ENCODE assay signal across 1 cellular context in the genomic region with DNA sequence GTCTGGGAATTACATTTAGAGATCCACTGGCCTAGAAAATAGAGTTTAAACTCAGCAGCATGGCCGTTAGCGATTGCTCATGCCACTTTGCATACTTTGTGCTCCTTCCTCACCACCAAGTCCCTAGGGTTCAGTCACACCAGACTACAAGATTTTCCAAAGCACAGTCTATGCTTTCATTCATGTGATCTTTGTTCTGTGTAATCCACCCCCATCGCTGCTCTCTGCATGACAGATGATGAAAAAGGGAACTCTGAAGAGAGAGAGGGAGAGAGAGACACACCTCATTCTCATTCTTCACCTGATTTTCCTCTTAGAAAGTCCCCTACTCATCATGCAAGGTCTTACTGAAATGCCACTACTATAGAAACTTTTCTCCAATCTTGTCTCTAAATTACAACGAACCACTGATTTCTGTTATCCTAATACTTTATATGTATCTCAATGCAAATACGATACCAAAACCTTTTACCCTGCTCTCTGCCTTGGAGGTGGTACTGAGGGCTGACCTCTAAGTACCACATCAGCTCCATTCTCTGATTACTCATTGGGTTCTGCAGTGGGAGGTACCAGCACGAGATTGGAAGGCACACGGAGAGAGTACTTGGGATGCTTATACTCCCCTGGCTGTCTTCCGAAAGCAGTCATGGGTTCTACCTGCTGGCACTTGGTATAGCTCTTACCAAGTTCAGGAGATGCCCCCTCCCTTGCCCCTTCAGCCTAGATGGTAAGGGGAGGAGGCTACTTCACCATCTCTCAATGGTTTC.
TF ChIP-seq lines count a peak whose summit lies in the region.

No MANE protein-coding gene starts in this region.

TF ChIP-seq in GM12878, 131 proteins besides CTCF, POLR2A, EP300 and RAD21 (continues in another document):
- TF ChIP-seq SUPT20H (IDR thresholded peaks at IDR 0.05; ENCODE audit: borderline replicate concordance, control insufficient read depth, low read depth, low read length) (no peak), POLR2AphosphoS2 (IDR thresholded peaks at IDR 0.05; ENCODE audit: low read depth, low read length) (peak; percentile 58; the same call in 1 of the 2 replicates), ZNF274 (IDR thresholded peaks at IDR 0.05; ENCODE audit: insufficient read depth, insufficient read length) (no peak), RFX5 (IDR thresholded peaks at IDR 0.05; ENCODE audit: low read depth, low read length) (no peak), SREBF1 (IDR thresholded peaks at IDR 0.05; ENCODE audit: low read length) (no peak; the same call in 1 of the 2 replicates), CHD1 (IDR thresholded peaks at IDR 0.05; ENCODE audit: low read depth, low read length) (0 out of 2 replicates have a peak, but pooled peaks have one; percentile 82), FOXK2 (IDR thresholded peaks at IDR 0.05) (no peak), PML (IDR thresholded peaks at IDR 0.05; ENCODE audit: low read length) (peak; percentile 57; the same call in 1 of the 2 replicates), BACH1 (IDR thresholded peaks at IDR 0.05; ENCODE audit: borderline replicate concordance) (peak; percentile 75; the same call in 1 of the 2 replicates), BRCA1 (IDR thresholded peaks at IDR 0.05; ENCODE audit: low read depth, low read length) (no peak), ZZZ3 (IDR thresholded peaks at IDR 0.05; ENCODE audit: control insufficient read depth, insufficient read length, low read depth) (peak; percentile 52), ATF7 (IDR thresholded peaks at IDR 0.05; ENCODE audit: low read depth) (peak; percentile 95), BHLHE40 (IDR thresholded peaks at IDR 0.05; ENCODE audit: borderline replicate concordance in 1 of 2, low read depth in 2 of 2, low read length in 1 of 2) (peak; percentile 93 to 96), SRF (IDR thresholded peaks at IDR 0.05; ENCODE audit: low read depth in 2 of 2, low read length in 2 of 2) (no peak), MTA2 (IDR thresholded peaks at IDR 0.05; ENCODE audit: low read depth) (peak; percentile 94), HDAC6 (IDR thresholded peaks at IDR 0.05; ENCODE audit: unreplicated experiment) (no peak), CHD2 (IDR thresholded peaks at IDR 0.05; ENCODE audit: borderline replicate concordance, low read depth, low read length) (peak; percentile 94), YY1 (IDR thresholded peaks at IDR 0.05; ENCODE audit: low read depth, low read length) (peak; percentile 74), NR2C1 (IDR thresholded peaks at IDR 0.05) (no peak; the same call in 1 of the 2 replicates), ZNF24 (IDR thresholded peaks at IDR 0.05) (peak; percentile 83), TCF3 (IDR thresholded peaks at IDR 0.05; ENCODE audit: borderline replicate concordance, insufficient read depth, low read depth, low read length) (peak; percentile 83), MYB (IDR thresholded peaks at IDR 0.05; ENCODE audit: borderline replicate concordance, low read depth, low read length) (peak; percentile 88; the same call in 1 of the 2 replicates), DPF2 (IDR thresholded peaks at IDR 0.05) (peak; percentile 96), IKZF2 (IDR thresholded peaks at IDR 0.05) (peak; percentile 99), NBN (IDR thresholded peaks at IDR 0.05) (peak; percentile 97), WRNIP1 (IDR thresholded peaks at IDR 0.05; ENCODE audit: borderline replicate concordance, low read depth, low read length) (no peak), ESRRA (IDR thresholded peaks at IDR 0.05; ENCODE audit: low read length) (0 out of 2 replicates have a peak, but pooled peaks have one; percentile 29), JUND (IDR thresholded peaks at IDR 0.05; ENCODE audit: low read depth, low read length) (0 out of 2 replicates have a peak, but pooled peaks have one; percentile 33), SP1 (IDR thresholded peaks at IDR 0.05; ENCODE audit: low read depth, low read length) (peak; percentile 67), SMAD5 (IDR thresholded peaks at IDR 0.05; ENCODE audit: low read depth) (no peak; the same call in 1 of the 2 replicates), YBX1 (IDR thresholded peaks at IDR 0.05) (no peak)
- TF ChIP-seq, protein P1, sequence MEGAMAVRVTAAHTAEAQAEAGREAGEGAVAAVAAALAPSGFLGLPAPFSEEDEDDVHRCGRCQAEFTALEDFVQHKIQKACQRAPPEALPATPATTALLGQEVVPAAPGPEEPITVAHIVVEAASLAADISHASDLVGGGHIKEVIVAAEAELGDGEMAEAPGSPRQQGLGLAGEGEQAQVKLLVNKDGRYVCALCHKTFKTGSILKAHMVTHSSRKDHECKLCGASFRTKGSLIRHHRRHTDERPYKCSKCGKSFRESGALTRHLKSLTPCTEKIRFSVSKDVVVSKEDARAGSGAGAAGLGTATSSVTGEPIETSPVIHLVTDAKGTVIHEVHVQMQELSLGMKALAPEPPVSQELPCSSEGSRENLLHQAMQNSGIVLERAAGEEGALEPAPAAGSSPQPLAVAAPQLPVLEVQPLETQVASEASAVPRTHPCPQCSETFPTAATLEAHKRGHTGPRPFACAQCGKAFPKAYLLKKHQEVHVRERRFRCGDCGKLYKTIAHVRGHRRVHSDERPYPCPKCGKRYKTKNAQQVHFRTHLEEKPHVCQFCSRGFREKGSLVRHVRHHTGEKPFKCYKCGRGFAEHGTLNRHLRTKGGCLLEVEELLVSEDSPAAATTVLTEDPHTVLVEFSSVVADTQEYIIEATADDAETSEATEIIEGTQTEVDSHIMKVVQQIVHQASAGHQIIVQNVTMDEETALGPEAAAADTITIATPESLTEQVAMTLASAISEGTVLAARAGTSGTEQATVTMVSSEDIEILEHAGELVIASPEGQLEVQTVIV (IDR thresholded peaks at IDR 0.05; ENCODE audit: borderline replicate concordance, partially characterized antibody), result no peak
- TF ChIP-seq, protein P2, sequence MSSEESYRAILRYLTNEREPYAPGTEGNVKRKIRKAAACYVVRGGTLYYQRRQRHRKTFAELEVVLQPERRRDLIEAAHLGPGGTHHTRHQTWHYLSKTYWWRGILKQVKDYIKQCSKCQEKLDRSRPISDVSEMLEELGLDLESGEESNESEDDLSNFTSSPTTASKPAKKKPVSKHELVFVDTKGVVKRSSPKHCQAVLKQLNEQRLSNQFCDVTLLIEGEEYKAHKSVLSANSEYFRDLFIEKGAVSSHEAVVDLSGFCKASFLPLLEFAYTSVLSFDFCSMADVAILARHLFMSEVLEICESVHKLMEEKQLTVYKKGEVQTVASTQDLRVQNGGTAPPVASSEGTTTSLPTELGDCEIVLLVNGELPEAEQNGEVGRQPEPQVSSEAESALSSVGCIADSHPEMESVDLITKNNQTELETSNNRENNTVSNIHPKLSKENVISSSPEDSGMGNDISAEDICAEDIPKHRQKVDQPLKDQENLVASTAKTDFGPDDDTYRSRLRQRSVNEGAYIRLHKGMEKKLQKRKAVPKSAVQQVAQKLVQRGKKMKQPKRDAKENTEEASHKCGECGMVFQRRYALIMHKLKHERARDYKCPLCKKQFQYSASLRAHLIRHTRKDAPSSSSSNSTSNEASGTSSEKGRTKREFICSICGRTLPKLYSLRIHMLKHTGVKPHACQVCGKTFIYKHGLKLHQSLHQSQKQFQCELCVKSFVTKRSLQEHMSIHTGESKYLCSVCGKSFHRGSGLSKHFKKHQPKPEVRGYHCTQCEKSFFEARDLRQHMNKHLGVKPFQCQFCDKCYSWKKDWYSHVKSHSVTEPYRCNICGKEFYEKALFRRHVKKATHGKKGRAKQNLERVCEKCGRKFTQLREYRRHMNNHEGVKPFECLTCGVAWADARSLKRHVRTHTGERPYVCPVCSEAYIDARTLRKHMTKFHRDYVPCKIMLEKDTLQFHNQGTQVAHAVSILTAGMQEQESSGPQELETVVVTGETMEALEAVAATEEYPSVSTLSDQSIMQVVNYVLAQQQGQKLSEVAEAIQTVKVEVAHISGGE (CRISPR knock-in tag; IDR thresholded peaks at IDR 0.05), result no peak
- TF ChIP-seq, protein P3, sequence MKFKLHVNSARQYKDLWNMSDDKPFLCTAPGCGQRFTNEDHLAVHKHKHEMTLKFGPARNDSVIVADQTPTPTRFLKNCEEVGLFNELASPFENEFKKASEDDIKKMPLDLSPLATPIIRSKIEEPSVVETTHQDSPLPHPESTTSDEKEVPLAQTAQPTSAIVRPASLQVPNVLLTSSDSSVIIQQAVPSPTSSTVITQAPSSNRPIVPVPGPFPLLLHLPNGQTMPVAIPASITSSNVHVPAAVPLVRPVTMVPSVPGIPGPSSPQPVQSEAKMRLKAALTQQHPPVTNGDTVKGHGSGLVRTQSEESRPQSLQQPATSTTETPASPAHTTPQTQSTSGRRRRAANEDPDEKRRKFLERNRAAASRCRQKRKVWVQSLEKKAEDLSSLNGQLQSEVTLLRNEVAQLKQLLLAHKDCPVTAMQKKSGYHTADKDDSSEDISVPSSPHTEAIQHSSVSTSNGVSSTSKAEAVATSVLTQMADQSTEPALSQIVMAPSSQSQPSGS (IDR thresholded peaks at IDR 0.05; ENCODE audit: low read length), result peak; percentile 93
- TF ChIP-seq, protein P4, sequence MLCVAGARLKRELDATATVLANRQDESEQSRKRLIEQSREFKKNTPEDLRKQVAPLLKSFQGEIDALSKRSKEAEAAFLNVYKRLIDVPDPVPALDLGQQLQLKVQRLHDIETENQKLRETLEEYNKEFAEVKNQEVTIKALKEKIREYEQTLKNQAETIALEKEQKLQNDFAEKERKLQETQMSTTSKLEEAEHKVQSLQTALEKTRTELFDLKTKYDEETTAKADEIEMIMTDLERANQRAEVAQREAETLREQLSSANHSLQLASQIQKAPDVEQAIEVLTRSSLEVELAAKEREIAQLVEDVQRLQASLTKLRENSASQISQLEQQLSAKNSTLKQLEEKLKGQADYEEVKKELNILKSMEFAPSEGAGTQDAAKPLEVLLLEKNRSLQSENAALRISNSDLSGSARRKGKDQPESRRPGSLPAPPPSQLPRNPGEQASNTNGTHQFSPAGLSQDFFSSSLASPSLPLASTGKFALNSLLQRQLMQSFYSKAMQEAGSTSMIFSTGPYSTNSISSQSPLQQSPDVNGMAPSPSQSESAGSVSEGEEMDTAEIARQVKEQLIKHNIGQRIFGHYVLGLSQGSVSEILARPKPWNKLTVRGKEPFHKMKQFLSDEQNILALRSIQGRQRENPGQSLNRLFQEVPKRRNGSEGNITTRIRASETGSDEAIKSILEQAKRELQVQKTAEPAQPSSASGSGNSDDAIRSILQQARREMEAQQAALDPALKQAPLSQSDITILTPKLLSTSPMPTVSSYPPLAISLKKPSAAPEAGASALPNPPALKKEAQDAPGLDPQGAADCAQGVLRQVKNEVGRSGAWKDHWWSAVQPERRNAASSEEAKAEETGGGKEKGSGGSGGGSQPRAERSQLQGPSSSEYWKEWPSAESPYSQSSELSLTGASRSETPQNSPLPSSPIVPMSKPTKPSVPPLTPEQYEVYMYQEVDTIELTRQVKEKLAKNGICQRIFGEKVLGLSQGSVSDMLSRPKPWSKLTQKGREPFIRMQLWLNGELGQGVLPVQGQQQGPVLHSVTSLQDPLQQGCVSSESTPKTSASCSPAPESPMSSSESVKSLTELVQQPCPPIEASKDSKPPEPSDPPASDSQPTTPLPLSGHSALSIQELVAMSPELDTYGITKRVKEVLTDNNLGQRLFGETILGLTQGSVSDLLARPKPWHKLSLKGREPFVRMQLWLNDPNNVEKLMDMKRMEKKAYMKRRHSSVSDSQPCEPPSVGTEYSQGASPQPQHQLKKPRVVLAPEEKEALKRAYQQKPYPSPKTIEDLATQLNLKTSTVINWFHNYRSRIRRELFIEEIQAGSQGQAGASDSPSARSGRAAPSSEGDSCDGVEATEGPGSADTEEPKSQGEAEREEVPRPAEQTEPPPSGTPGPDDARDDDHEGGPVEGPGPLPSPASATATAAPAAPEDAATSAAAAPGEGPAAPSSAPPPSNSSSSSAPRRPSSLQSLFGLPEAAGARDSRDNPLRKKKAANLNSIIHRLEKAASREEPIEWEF (IDR thresholded peaks at IDR 0.05; ENCODE audit: insufficient replicate concordance, low read depth, low read length), result no peak
- TF ChIP-seq, protein P5, sequence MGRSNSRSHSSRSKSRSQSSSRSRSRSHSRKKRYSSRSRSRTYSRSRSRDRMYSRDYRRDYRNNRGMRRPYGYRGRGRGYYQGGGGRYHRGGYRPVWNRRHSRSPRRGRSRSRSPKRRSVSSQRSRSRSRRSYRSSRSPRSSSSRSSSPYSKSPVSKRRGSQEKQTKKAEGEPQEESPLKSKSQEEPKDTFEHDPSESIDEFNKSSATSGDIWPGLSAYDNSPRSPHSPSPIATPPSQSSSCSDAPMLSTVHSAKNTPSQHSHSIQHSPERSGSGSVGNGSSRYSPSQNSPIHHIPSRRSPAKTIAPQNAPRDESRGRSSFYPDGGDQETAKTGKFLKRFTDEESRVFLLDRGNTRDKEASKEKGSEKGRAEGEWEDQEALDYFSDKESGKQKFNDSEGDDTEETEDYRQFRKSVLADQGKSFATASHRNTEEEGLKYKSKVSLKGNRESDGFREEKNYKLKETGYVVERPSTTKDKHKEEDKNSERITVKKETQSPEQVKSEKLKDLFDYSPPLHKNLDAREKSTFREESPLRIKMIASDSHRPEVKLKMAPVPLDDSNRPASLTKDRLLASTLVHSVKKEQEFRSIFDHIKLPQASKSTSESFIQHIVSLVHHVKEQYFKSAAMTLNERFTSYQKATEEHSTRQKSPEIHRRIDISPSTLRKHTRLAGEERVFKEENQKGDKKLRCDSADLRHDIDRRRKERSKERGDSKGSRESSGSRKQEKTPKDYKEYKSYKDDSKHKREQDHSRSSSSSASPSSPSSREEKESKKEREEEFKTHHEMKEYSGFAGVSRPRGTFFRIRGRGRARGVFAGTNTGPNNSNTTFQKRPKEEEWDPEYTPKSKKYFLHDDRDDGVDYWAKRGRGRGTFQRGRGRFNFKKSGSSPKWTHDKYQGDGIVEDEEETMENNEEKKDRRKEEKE (IDR thresholded peaks at IDR 0.05), result no peak
- TF ChIP-seq, protein P6, sequence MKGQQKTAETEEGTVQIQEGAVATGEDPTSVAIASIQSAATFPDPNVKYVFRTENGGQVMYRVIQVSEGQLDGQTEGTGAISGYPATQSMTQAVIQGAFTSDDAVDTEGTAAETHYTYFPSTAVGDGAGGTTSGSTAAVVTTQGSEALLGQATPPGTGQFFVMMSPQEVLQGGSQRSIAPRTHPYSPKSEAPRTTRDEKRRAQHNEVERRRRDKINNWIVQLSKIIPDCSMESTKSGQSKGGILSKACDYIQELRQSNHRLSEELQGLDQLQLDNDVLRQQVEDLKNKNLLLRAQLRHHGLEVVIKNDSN (IDR thresholded peaks at IDR 0.05; ENCODE audit: borderline replicate concordance, extremely low read length, insufficient read depth, low read depth, low read length), result no peak
- TF ChIP-seq, protein P7, sequence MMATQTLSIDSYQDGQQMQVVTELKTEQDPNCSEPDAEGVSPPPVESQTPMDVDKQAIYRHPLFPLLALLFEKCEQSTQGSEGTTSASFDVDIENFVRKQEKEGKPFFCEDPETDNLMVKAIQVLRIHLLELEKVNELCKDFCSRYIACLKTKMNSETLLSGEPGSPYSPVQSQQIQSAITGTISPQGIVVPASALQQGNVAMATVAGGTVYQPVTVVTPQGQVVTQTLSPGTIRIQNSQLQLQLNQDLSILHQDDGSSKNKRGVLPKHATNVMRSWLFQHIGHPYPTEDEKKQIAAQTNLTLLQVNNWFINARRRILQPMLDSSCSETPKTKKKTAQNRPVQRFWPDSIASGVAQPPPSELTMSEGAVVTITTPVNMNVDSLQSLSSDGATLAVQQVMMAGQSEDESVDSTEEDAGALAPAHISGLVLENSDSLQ (IDR thresholded peaks at IDR 0.05), result peak; percentile 88
